Comparison of ENCODE assay signal across 23 cellular contexts in genomic region chr12:30145351-30146017, GRCh38.
DNase-seq lines count a peak whose midpoint lies in the region; ATAC-seq and TF ChIP-seq lines count a peak whose summit lies in the region.
"Had no signal": no experiment of that assay in that cellular context is flagged by ENCODE, and none has a peak within 500 bp of the region (broad histone marks: within the 10 kb centered on the region; RNA-seq: fewer than 3 reads in every experiment).

No MANE protein-coding gene starts in this region.

- no peak overlapping the region for H3K9ac ChIP-seq in endodermal cell (ENCODE audit: extremely low read depth, low read length, poor library complexity, severe bottlenecking)

- 83 to 91% methylated on average over 1 of the region's 1 CpG for WGBS in endodermal cell (ENCODE audit: insufficient coverage in 1 of 2, insufficient read length in 1 of 2), 2 experiments
- 60% methylated on average over 1 of the region's 1 CpG for WGBS in suprapubic skin

- TF ChIP-seq EP300 in suprapubic skin (IDR thresholded peaks at IDR 0.05) = no peak

- peaks cover 30% of the 10 kb centered on the region for H3K4me1 Mint-ChIP-seq in endodermal cell
- peaks cover 22% of the 10 kb centered on the region for H3K4me1 Mint-ChIP-seq in osteocyte (ENCODE audit: unreplicated experiment)
- H3K4me1 Mint-ChIP-seq: activated CD4-positive, alpha-beta T cell treated with anti-CD3 and anti-CD28 coated beads for 36 hours; CD4-positive, alpha-beta memory T cell had no signal

- H3K4me3 Mint-ChIP-seq in endodermal cell (no peak overlapping the region), osteocyte (ENCODE audit: unreplicated experiment) (no peak overlapping the region)
- H3K4me3 Mint-ChIP-seq: activated CD4-positive, alpha-beta T cell treated with anti-CD3 and anti-CD28 coated beads for 36 hours; CD4-positive, alpha-beta memory T cell; neural crest cell had no signal

- no peak for ATAC-seq in upper lobe of right lung
- ATAC-seq: activated CD4-positive, alpha-beta T cell treated with anti-CD3 and anti-CD28 coated beads for 36 hours; PC-3; stimulated activated naive CD8-positive, alpha-beta T cell treated with anti-CD3 and anti-CD28 coated beads, Interleukin-15, Interleukin-2, amounts not matched to agents 100 U/mL and 50 U/mL, for 24 hours had no signal

- H3K9me3 ChIP-seq in endodermal cell (ENCODE audit: control insufficient read depth, low read length) = no peaks in the 10 kb centered on the region
- no peaks in the 10 kb centered on the region for H3K9me3 ChIP-seq in upper lobe of right lung
- H3K9me3 ChIP-seq in suprapubic skin = no peaks in the 10 kb centered on the region
- H3K9me3 ChIP-seq: thoracic aorta, uterus had no signal

- DNase-seq in EH (ENCODE audit: low read depth) = peak; percentile 3
- DNase-seq in NCI-H1105 (lab: John Stamatoyannopoulos, UW) = peak; percentile 41
- DNase-seq in endodermal cell = no peak
- DNase-seq in osteocyte (ENCODE audit: extremely low spot score, unreplicated experiment) = no peak
- no peak for DNase-seq in activated CD4-positive, alpha-beta T cell treated with anti-CD3 and anti-CD28 coated beads, Interleukin-2, amount 50 U/mL, for 4 hours
- no peak for DNase-seq in upper lobe of right lung
- DNase-seq in suprapubic skin (ENCODE audit: low spot score in 2 of 2) = no peak
- DNase-seq: activated CD4-positive, alpha-beta T cell treated with anti-CD3 and anti-CD28 coated beads for 36 hours; activated CD8-positive, alpha-beta memory T cell treated with anti-CD3 and anti-CD28 coated beads for 24 hours; activated effector memory CD4-positive, alpha-beta T cell treated with anti-CD3 and anti-CD28 coated beads, Interleukin-2, amount 50 U/mL, for 16 hours; CD4-positive, alpha-beta memory T cell; DMS 273 treated with DMSO at 0.1 percent for 48 hours; H7; NCI-H1092; NCI-H2029 treated with DMSO at 0.1 percent for 48 hours; NCI-H345; PC-3; Right ventricle myocardium superior; stimulated activated naive CD8-positive, alpha-beta T cell treated with anti-CD3 and anti-CD28 coated beads, Interleukin-15, Interleukin-2, amounts not matched to agents 100 U/mL and 50 U/mL, for 24 hours; uterus had no signal

- H3K27me3 ChIP-seq in endodermal cell (ENCODE audit: control insufficient read depth, insufficient read depth, low read length, poor library complexity, severe bottlenecking) (no peaks in the 10 kb centered on the region), upper lobe of right lung (no peaks in the 10 kb centered on the region), suprapubic skin (no peaks in the 10 kb centered on the region)
- H3K27me3 ChIP-seq: uterus had no signal

- H3K9me3 Mint-ChIP-seq in endodermal cell (peaks cover 2% of the 10 kb centered on the region), osteocyte (ENCODE audit: unreplicated experiment) (no peaks in the 10 kb centered on the region)

- H3K36me3 Mint-ChIP-seq in endodermal cell (ENCODE audit: low read depth) = no peaks in the 10 kb centered on the region
- H3K36me3 Mint-ChIP-seq in osteocyte (ENCODE audit: unreplicated experiment) = no peaks in the 10 kb centered on the region
- H3K36me3 Mint-ChIP-seq: CD4-positive, alpha-beta memory T cell had no signal

- no peak overlapping the region for H3K27ac Mint-ChIP-seq in endodermal cell
- peak overlapping the region; percentile 27 for H3K27ac Mint-ChIP-seq in osteocyte (ENCODE audit: unreplicated experiment)
- H3K27ac Mint-ChIP-seq: activated CD4-positive, alpha-beta T cell treated with anti-CD3 and anti-CD28 coated beads for 36 hours; CD4-positive, alpha-beta memory T cell had no signal

- no peaks in the 10 kb centered on the region for H3K27me3 Mint-ChIP-seq in endodermal cell (ENCODE audit: insufficient read depth)
- no peaks in the 10 kb centered on the region for H3K27me3 Mint-ChIP-seq in osteocyte (ENCODE audit: unreplicated experiment)
- H3K27me3 Mint-ChIP-seq: activated CD4-positive, alpha-beta T cell treated with anti-CD3 and anti-CD28 coated beads for 36 hours had no signal

- intact Hi-C loops in upper lobe of right lung (cut with DNase I) = no loop called here

- peaks cover 12% of the 10 kb centered on the region for H3K4me1 ChIP-seq in endodermal cell (ENCODE audit: control insufficient read depth, insufficient read depth, low read length)
- no peaks in the 10 kb centered on the region for H3K4me1 ChIP-seq in upper lobe of right lung
- H3K4me1 ChIP-seq in suprapubic skin = no peaks in the 10 kb centered on the region
- H3K4me1 ChIP-seq: uterus had no signal

- H3K36me3 ChIP-seq in endodermal cell (ENCODE audit: control insufficient read depth, insufficient read depth, low read length) (no peaks in the 10 kb centered on the region), upper lobe of right lung (no peaks in the 10 kb centered on the region), suprapubic skin (no peaks in the 10 kb centered on the region)
- H3K36me3 ChIP-seq: thoracic aorta, uterus had no signal

- no peak for TF ChIP-seq POLR2A in suprapubic skin (IDR thresholded peaks at IDR 0.05)

- H3K4me3 ChIP-seq in endodermal cell (ENCODE audit: low read length) = peak overlapping the region; percentile 16
- no peak overlapping the region for H3K4me3 ChIP-seq in upper lobe of right lung
- H3K4me3 ChIP-seq in suprapubic skin = no peak overlapping the region
- H3K4me3 ChIP-seq: lung, thoracic aorta, uterus had no signal

- no peak for TF ChIP-seq CTCF in endodermal cell (conservative IDR thresholded peaks at IDR 0.05)
- no peak for TF ChIP-seq CTCF in osteocyte (IDR thresholded peaks at IDR 0.05)
- no peak for TF ChIP-seq CTCF in upper lobe of right lung (IDR thresholded peaks at IDR 0.05)
- no peak for TF ChIP-seq CTCF in suprapubic skin (IDR thresholded peaks at IDR 0.05)

- H3K27ac ChIP-seq in endodermal cell (ENCODE audit: low read depth, low read length) = no peak overlapping the region
- no peak overlapping the region for H3K27ac ChIP-seq in upper lobe of right lung
- no peak overlapping the region for H3K27ac ChIP-seq in suprapubic skin
- H3K27ac ChIP-seq: thoracic aorta, uterus had no signal

Comparison
In these comparisons a context has a peak if more than half of its experiments do, and no peak if none do; other contexts are left out.
1. DNase-seq: peak in EH (single experiment) and NCI-H1105 (single experiment); none in endodermal cell (single experiment), osteocyte (single experiment), activated CD4-positive, alpha-beta T cell treated with anti-CD3 and anti-CD28 coated beads, Interleukin-2, amount 50 U/mL, for 4 hours (0 of 2), upper lobe of right lung (single experiment) and suprapubic skin (0 of 2).